In the genomic region with DNA sequence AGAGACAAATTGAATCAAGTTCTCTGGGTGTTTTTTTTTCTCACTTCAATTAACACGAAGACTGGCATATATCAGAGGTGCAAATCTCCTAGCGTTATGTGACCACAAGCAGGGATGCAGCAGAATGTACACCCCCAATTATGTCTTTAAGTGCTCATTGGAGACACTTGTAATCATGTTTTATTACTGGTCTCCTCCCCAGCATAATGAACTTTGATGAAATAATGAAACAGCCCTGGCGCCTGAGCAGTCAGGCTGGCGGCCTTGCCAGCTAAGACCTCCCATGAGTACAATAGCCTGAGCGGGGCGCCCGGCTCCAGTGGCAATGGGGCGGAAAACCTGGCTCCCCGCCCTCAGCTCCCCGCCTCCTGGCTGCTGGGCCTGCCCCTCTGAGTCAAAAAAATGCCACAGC, we compare ENCODE assay signal across 23 cellular contexts.
A peak's percentile ranks its signal among the peaks of the same experiment; 100 is the strongest.
DNase-seq lines count a peak whose midpoint lies in the region; ATAC-seq and TF ChIP-seq lines count a peak whose summit lies in the region.
"Had no signal": no experiment of that assay in that cellular context is flagged by ENCODE, and none has a peak within 500 bp of the region (broad histone marks: within the 10 kb centered on the region; RNA-seq: fewer than 3 reads in every experiment).

No MANE protein-coding gene starts in this region.

- in situ Hi-C loops in G401 (cut with HindIII; ENCODE audit: low sequenced_read_pairs), result no loop called here

- no peak overlapping the region for H3K4me2 ChIP-seq in OCI-LY7 (ENCODE audit: low read length)
- H3K4me2 ChIP-seq: A549 had no signal

- no peaks in the 10 kb centered on the region for H3K79me2 ChIP-seq in OCI-LY7 (ENCODE audit: insufficient read depth, low read depth, low read length)

- H3K27ac ChIP-seq in A673 (ENCODE audit: low read depth, low read length, poor library complexity, severe bottlenecking), result no peak overlapping the region
- no peak overlapping the region for H3K27ac ChIP-seq in vagina
- no peak overlapping the region for H3K27ac ChIP-seq in OCI-LY7 (ENCODE audit: low read depth, low read length, poor library complexity, severe bottlenecking)
- H3K27ac ChIP-seq: A549, dorsolateral prefrontal cortex, right atrium auricular region, uterus had no signal

- TF ChIP-seq CTCF in A673 (conservative IDR thresholded peaks at IDR 0.05; ENCODE audit: low read depth, low read length) (no peak), vagina (IDR thresholded peaks at IDR 0.05) (no peak), OCI-LY7 (conservative IDR thresholded peaks at IDR 0.05; ENCODE audit: low read length) (no peak)

- no peaks in the 10 kb centered on the region for H3K27me3 ChIP-seq in A673 (replicated peaks; ENCODE audit: insufficient read depth, low read depth, low read length, poor library complexity)
- H3K27me3 ChIP-seq in vagina, result no peaks in the 10 kb centered on the region
- H3K27me3 ChIP-seq: right atrium auricular region, uterus had no signal

- H3K4me3 ChIP-seq in A673 (ENCODE audit: low read depth, low read length, poor library complexity, severe bottlenecking), result no peak overlapping the region
- H3K4me3 ChIP-seq in vagina, result no peak overlapping the region
- H3K4me3 ChIP-seq in OCI-LY7 (ENCODE audit: low read depth, low read length, poor library complexity, severe bottlenecking), result no peak overlapping the region
- H3K4me3 ChIP-seq: A549, dorsolateral prefrontal cortex, right atrium auricular region, uterus had no signal

- intact Hi-C loops in A673 (cut with micrococcal nuclease; ENCODE audit: unreplicated experiment) (no loop called here), head of caudate nucleus (cut with DNase I) (no loop called here), vagina (cut with DNase I) (no loop called here), OCI-LY7 (cut with micrococcal nuclease; ENCODE audit: unreplicated experiment) (no loop called here)

- H3K4me1 ChIP-seq in A673 (ENCODE audit: insufficient read depth, low read length, poor library complexity, severe bottlenecking) (peaks cover 7% of the 10 kb centered on the region), vagina (no peaks in the 10 kb centered on the region), OCI-LY7 (ENCODE audit: insufficient read depth, low read length, poor library complexity, severe bottlenecking) (no peaks in the 10 kb centered on the region)
- H3K4me1 ChIP-seq: A549, right atrium auricular region, uterus had no signal

- peak; percentile 79 for DNase-seq in A673 (ENCODE audit: low spot score)
- DNase-seq in G401 (ENCODE audit: low spot score), result peak; percentile 13
- DNase-seq in NCI-H2227 (lab: John Stamatoyannopoulos, UW; ENCODE audit: unreplicated experiment), result peak; percentile 65
- peak in 29 of 42 donors; percentile 20 to 78 (median 48) for DNase-seq in head of caudate nucleus
- DNase-seq in vagina (ENCODE audit: extremely low spot score in 2 of 2), result no peak
- DNase-seq in OCI-LY7 (ENCODE audit: low spot score), result no peak
- DNase-seq: activated CD4-positive, CD25-positive, alpha-beta regulatory T cell; activated CD8-positive, alpha-beta T cell treated with anti-CD3 and anti-CD28 coated beads for 36 hours; activated naive CD8-positive, alpha-beta T cell treated with anti-CD3 and anti-CD28 coated beads for 36 hours; H9; Kasumi-1; mesendoderm; naive thymus-derived CD4-positive, alpha-beta T cell; NCI-H2171; NCI-H774; T1000; uterus had no signal

- H3K9me2 ChIP-seq in OCI-LY7 (ENCODE audit: insufficient read depth, low read length), result no peaks in the 10 kb centered on the region

- no peak for TF ChIP-seq POLR2A in vagina (IDR thresholded peaks at IDR 0.05)

- H3K36me3 ChIP-seq in A673 (ENCODE audit: insufficient read depth, low read length, poor library complexity, severe bottlenecking) (no peaks in the 10 kb centered on the region), vagina (no peaks in the 10 kb centered on the region), OCI-LY7 (ENCODE audit: insufficient read depth, low read length) (no peaks in the 10 kb centered on the region)
- H3K36me3 ChIP-seq: right atrium auricular region, uterus had no signal

- no peaks in the 10 kb centered on the region for H4K20me1 ChIP-seq in OCI-LY7 (ENCODE audit: insufficient read depth, low read length)

- POLR2A ChIA-PET in A673 (lab: Charles Lee; ENCODE audit: low non-redundant PET), result no interaction called here
- POLR2A ChIA-PET in OCI-LY7 (lab: Charles Lee), result no interaction called here

- no TSS peak for BruUV-seq in A673 (replicated peaks; lab: Mats Ljungman, UMichigan)
- BruUV-seq in OCI-LY7 (replicated peaks; lab: Mats Ljungman, UMichigan), result no TSS peak

- ATAC-seq in HG02623 (IDR thresholded peaks at IDR 0.05; ENCODE audit: unreplicated experiment) (no peak), GM18873 (IDR thresholded peaks at IDR 0.05; ENCODE audit: low FRiP score, unreplicated experiment) (no peak)
- ATAC-seq: A549; activated CD8-positive, alpha-beta T cell treated with anti-CD3 and anti-CD28 coated beads for 36 hours; HepG2; naive thymus-derived CD4-positive, alpha-beta T cell had no signal

- CTCF ChIA-PET in A673 (lab: Charles Lee), result no interaction called here
- CTCF ChIA-PET in OCI-LY7 (lab: Charles Lee; ENCODE audit: unreplicated experiment), result no interaction called here

- no peak overlapping the region for H2AFZ ChIP-seq in OCI-LY7 (ENCODE audit: low read length)

- H3K9me3 ChIP-seq in A673 (ENCODE audit: low read depth, low read length, poor library complexity, severe bottlenecking), result no peaks in the 10 kb centered on the region
- no peaks in the 10 kb centered on the region for H3K9me3 ChIP-seq in vagina
- no peaks in the 10 kb centered on the region for H3K9me3 ChIP-seq in OCI-LY7 (ENCODE audit: low read length)
- H3K9me3 ChIP-seq: A549, right atrium auricular region, uterus had no signal

Comparison
In these comparisons a context has a peak if more than half of its experiments do, and no peak if none do; other contexts are left out.
1. DNase-seq: peak in A673 (single experiment), G401 (single experiment), NCI-H2227 (single experiment) and head of caudate nucleus (29 of 42); none in vagina (0 of 2) and OCI-LY7 (single experiment).